ENCODE assay signal across 17 cellular contexts in the genomic region with DNA sequence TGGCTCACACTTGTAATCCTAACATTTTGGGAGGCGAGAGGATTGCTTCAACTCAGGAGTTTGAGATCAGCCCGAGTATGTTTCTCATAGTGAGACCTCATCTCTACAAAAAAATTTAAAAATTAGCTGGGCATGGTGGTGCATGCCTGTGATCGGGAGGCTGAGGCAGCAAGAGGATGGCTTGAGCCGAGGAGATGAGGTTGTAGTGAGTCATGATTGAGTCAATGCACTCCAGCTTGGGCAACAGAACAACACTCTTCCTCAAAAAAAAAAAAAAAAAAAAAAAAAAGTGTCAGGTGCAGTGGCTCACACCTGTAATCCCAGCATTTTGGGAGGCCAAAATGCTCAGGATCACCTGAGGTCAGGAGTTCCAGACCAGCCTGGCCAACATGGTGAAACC.
DNase-seq lines count a peak whose midpoint lies in the region; ATAC-seq and TF ChIP-seq lines count a peak whose summit lies in the region.
"Had no signal": no experiment of that assay in that cellular context is flagged by ENCODE, and none has a peak within 500 bp of the region (broad histone marks: within the 10 kb centered on the region; RNA-seq: fewer than 3 reads in every experiment).

No MANE protein-coding gene starts in this region.

- no peak overlapping the region for H3K27ac ChIP-seq in RWPE2 (ENCODE audit: poor library complexity, severe bottlenecking)

- H3K4me3 ChIP-seq in RWPE2 (ENCODE audit: severe bottlenecking), result no peak overlapping the region

- ATAC-seq in RWPE2 (ENCODE audit: low read depth), result peak; percentile 71
- no peak for ATAC-seq in GM19455 (IDR thresholded peaks at IDR 0.05; ENCODE audit: unreplicated experiment)
- no peak for ATAC-seq in HG03280 (IDR thresholded peaks at IDR 0.05; ENCODE audit: unreplicated experiment)
- ATAC-seq: activated naive CD8-positive, alpha-beta T cell treated with anti-CD3 and anti-CD28 coated beads, Interleukin-2, amount 50 U/mL, for 24 hours; left lobe of liver; stimulated activated naive CD8-positive, alpha-beta T cell treated with anti-CD3 and anti-CD28 coated beads, Interleukin-15, amount 100 ng/mL, for 72 hours had no signal

- no peaks in the 10 kb centered on the region for H3K27me3 ChIP-seq in RWPE2 (ENCODE audit: insufficient read depth, poor library complexity, severe bottlenecking)

- H3K4me1 ChIP-seq in RWPE2 (ENCODE audit: insufficient read depth, poor library complexity, severe bottlenecking), result peaks cover 16% of the 10 kb centered on the region

- no peaks in the 10 kb centered on the region for H3K9me3 ChIP-seq in RWPE2 (ENCODE audit: severe bottlenecking)

- peak; percentile 23 for DNase-seq in AG08396 (ENCODE audit: low spot score)
- peak; percentile 79 for DNase-seq in HCEC 1CT
- DNase-seq in RWPE2 (ENCODE audit: low spot score), result peak; percentile 75
- peak; percentile 28 for DNase-seq in fibroblast of peridontal ligament (ENCODE audit: extremely low read depth)
- no peak for DNase-seq in NCI-H510A treated with DMSO at 0.1 percent for 48 hours (lab: John Stamatoyannopoulos, UW)
- DNase-seq in stimulated activated CD4-positive, alpha-beta T cell treated with anti-CD3 and anti-CD28 coated beads, Interleukin-1b, Interleukin-23, amount 100 ng/mL, for 48 hours, result no peak
- DNase-seq: activated CD8-positive, alpha-beta memory T cell treated with anti-CD3 and anti-CD28 coated beads, Interleukin-2, amount 50 U/mL, for 48 hours; activated naive CD8-positive, alpha-beta T cell treated with anti-CD3 and anti-CD28 coated beads, Interleukin-2, amount 50 U/mL, for 24 hours; CD4-positive, alpha-beta memory T cell; naive B cell; NCI-H1417 treated with DMSO at 0.1 percent for 48 hours; NCI-H510A; Right ventricle myocardium superior; stimulated activated naive CD8-positive, alpha-beta T cell treated with anti-CD3 and anti-CD28 coated beads, Interleukin-15, amount 100 ng/mL, for 72 hours had no signal

- no peak for TF ChIP-seq CTCF in RWPE2 (IDR thresholded peaks at IDR 0.05; ENCODE audit: poor library complexity, severe bottlenecking)

- H3K36me3 ChIP-seq in RWPE2 (ENCODE audit: low read depth), result peaks cover 14% of the 10 kb centered on the region

Comparison
In these comparisons a context has a peak if more than half of its experiments do, and no peak if none do; other contexts are left out.
1. DNase-seq: peak in AG08396 (single experiment), HCEC 1CT (single experiment), RWPE2 (single experiment) and fibroblast of peridontal ligament (single experiment); none in NCI-H510A treated with DMSO at 0.1 percent for 48 hours (single experiment) and stimulated activated CD4-positive, alpha-beta T cell treated with anti-CD3 and anti-CD28 coated beads, Interleukin-1b, Interleukin-23, amount 100 ng/mL, for 48 hours (single experiment).